9 cellular contexts compared by ENCODE assay signal in the genomic region with DNA sequence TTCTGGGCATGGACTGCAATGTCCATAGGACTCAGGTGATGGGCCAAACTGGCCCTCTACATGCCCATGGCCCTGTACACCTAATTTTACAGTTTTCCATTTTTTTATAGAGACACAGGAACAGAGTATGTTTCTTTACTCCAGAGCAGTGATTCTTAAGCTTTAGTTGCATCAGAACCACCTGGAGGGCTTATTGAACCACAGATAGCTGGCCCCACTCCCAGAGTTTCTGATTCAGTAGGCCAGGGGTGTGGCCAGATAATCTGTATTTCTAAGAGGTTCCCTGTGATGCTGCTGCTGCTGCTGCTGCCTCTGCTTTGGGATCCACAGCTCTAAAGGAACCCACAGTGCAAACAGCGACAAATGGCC. TPM values are rescaled to one million over a fixed set of nuclear protein-coding genes. Genes with fewer than 3 reads are reported as not detected.
DNase-seq lines count a peak whose midpoint lies in the region; ATAC-seq and TF ChIP-seq lines count a peak whose summit lies in the region.
"Had no signal": no experiment of that assay in that cellular context is flagged by ENCODE, and none has a peak within 500 bp of the region (broad histone marks: within the 10 kb centered on the region; RNA-seq: fewer than 3 reads in every experiment).

No MANE protein-coding gene starts in this region.

- H3K4me1 ChIP-seq in mesodermal cell (ENCODE audit: control insufficient read depth, insufficient read depth, low read length, poor library complexity, severe bottlenecking), result peaks cover 22% of the 10 kb centered on the region

- no peak overlapping the region for H3K4me3 ChIP-seq in MG63
- peak overlapping the region; percentile 23 for H3K4me3 ChIP-seq in astrocyte of the cerebellum (ENCODE audit: low read depth, low read length)
- no peak overlapping the region for H3K4me3 ChIP-seq in mesodermal cell (ENCODE audit: extremely low read depth, insufficient read depth, low read length, poor library complexity, severe bottlenecking)

- in situ Hi-C loops in astrocyte of the cerebellum (cut with HindIII; ENCODE audit: low sequenced_read_pairs), result loop anchor here (5.0 kb wide), 2 partner anchors 63 to 92 kb away; no protein-coding TSS in a partner anchor

- H3K36me3 Mint-ChIP-seq in activated CD4-positive, alpha-beta memory T cell treated with anti-CD3 and anti-CD28 coated beads for 36 hours, result no peaks in the 10 kb centered on the region

- CTCF ChIA-PET in activated CD4-positive, alpha-beta memory T cell treated with anti-CD3 and anti-CD28 coated beads for 36 hours (lab: Charles Lee), result no interaction called here

- peak; percentile 87 for DNase-seq in MG63
- DNase-seq in astrocyte of the cerebellum (ENCODE audit: low read depth), result peak; percentile 94
- DNase-seq in activated CD4-positive, alpha-beta memory T cell treated with anti-CD3 and anti-CD28 coated beads for 36 hours, result no peak
- DNase-seq in MV-4-11 (lab: John Stamatoyannopoulos, UW), result no peak
- no peak for DNase-seq in stimulated activated naive CD4-positive, alpha-beta T cell treated with Interleukin-2 at 50 U/mL for 16 hours (lab: John Stamatoyannopoulos, UW)

- WGBS in mesodermal cell (ENCODE audit: insufficient coverage in 2 of 2), 2 experiments, result 83 to 100% methylated on average over 1 of the region's 1 CpG

- H3K4me3 Mint-ChIP-seq in activated CD4-positive, alpha-beta memory T cell treated with anti-CD3 and anti-CD28 coated beads for 36 hours, result no peak overlapping the region

- intact Hi-C loops in activated CD4-positive, alpha-beta memory T cell treated with anti-CD3 and anti-CD28 coated beads for 36 hours (cut with micrococcal nuclease), result no loop called here

- H3K27ac ChIP-seq in mesodermal cell (ENCODE audit: low read depth, low read length, severe bottlenecking), result peak overlapping the region; percentile 82

- H3K27me3 Mint-ChIP-seq in activated CD4-positive, alpha-beta memory T cell treated with anti-CD3 and anti-CD28 coated beads for 36 hours, result peaks cover 18% of the 10 kb centered on the region

- H3K4me1 Mint-ChIP-seq in activated CD4-positive, alpha-beta memory T cell treated with anti-CD3 and anti-CD28 coated beads for 36 hours (ENCODE audit: low read depth), result peaks cover 8% of the 10 kb centered on the region

- H3K9me3 Mint-ChIP-seq in activated CD4-positive, alpha-beta memory T cell treated with anti-CD3 and anti-CD28 coated beads for 36 hours, result no peaks in the 10 kb centered on the region

- H3K27me3 ChIP-seq in MG63, result no peaks in the 10 kb centered on the region

- no peak overlapping the region for H3K27ac Mint-ChIP-seq in activated CD4-positive, alpha-beta memory T cell treated with anti-CD3 and anti-CD28 coated beads for 36 hours

- H3K36me3 ChIP-seq in MG63, result no peaks in the 10 kb centered on the region
- H3K36me3 ChIP-seq in mesodermal cell (ENCODE audit: control insufficient read depth, insufficient read depth, low read length), result no peaks in the 10 kb centered on the region

- ATAC-seq in GM21423 (IDR thresholded peaks at IDR 0.05; ENCODE audit: unreplicated experiment), result peak; percentile 54

- TF ChIP-seq CTCF in astrocyte of the cerebellum (IDR thresholded peaks at IDR 0.05; ENCODE audit: low read depth, low read length, missing control alignments), result no peak

- POLR2A ChIA-PET in activated CD4-positive, alpha-beta memory T cell treated with anti-CD3 and anti-CD28 coated beads for 36 hours (lab: Charles Lee), result no interaction called here

- H3K9me3 ChIP-seq in MG63, result peaks cover 7% of the 10 kb centered on the region
- H3K9me3 ChIP-seq in mesodermal cell (ENCODE audit: control insufficient read depth, low read length), result peaks cover 7% of the 10 kb centered on the region

RNA-seq across cellular contexts. Expression of a gene that starts 5.1 kb away (rescaled TPM):
- total RNA-seq in MG63 (2014; rRNA removed; shearing (Covaris generic); ENCODE audit: low replicate concordance), result 1.8 TPM in 1 of 2 replicates, not detected in the other
- polyA plus RNA-seq in mesodermal cell (2013, experiment 1 of 2), result 71.6 TPM
- polyA plus RNA-seq in mesodermal cell (2013, experiment 2 of 2), result 74.4 TPM
- total RNA-seq in activated CD4-positive, alpha-beta memory T cell treated with anti-CD3 and anti-CD28 coated beads for 36 hours, result not detected
- total RNA-seq: SK-MEL-5 had no signal

RNA-seq across cellular contexts. Expression of a gene that starts 58.1 kb away (rescaled TPM):
- total RNA-seq in MG63 (2014; rRNA removed; shearing (Covaris generic); ENCODE audit: low replicate concordance), result not detected in 2 replicates
- polyA plus RNA-seq in mesodermal cell (2013, experiment 1 of 2), result not detected
- polyA plus RNA-seq in mesodermal cell (2013, experiment 2 of 2), result not detected
- total RNA-seq in activated CD4-positive, alpha-beta memory T cell treated with anti-CD3 and anti-CD28 coated beads for 36 hours, result not detected
- total RNA-seq: SK-MEL-5 had no signal
- polyA plus RNA-seq: neural cell had no signal

Comparison
In these comparisons a context has a peak if more than half of its experiments do, and no peak if none do; other contexts are left out.
1. DNase-seq: peak in MG63 (single experiment) and astrocyte of the cerebellum (single experiment); none in activated CD4-positive, alpha-beta memory T cell treated with anti-CD3 and anti-CD28 coated beads for 36 hours (single experiment), MV-4-11 (single experiment) and stimulated activated naive CD4-positive, alpha-beta T cell treated with Interleukin-2 at 50 U/mL for 16 hours (single experiment).